ENCODE assay signal across 8 cellular contexts in the genomic region with DNA sequence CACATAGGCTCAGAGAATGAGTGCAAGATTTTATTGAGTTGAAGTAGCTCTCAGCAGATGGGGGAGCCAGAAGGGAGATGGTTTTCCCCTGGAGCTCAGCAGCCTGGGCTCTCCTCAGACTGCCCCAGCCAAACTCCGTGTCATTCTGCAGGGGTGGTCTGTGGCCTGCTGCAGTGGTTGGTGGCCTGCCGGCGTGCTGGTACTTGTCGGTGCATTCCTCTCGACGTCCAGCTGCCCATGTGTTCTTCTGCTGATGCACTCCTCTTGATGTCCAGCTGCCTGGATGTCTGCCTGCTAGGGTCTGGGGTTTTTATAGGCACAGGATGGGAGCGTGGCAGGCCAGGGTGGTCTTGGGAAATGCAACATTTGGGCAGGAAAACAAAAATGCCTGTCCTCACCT. TPM values are rescaled to one million over a fixed set of nuclear protein-coding genes. Genes with fewer than 3 reads are reported as not detected.
"Had no signal": no experiment of that assay in that cellular context is flagged by ENCODE, and none has a peak within 500 bp of the region (broad histone marks: within the 10 kb centered on the region; RNA-seq: fewer than 3 reads in every experiment).

No MANE protein-coding gene starts in this region.

- DNase-seq: H7, HFFc6, KBM-7 had no signal

- H3K4me3 ChIP-seq: GM23338, HAP-1 had no signal

- H3K9me3 ChIP-seq: HAP-1 had no signal

- H3K36me3 ChIP-seq: HAP-1 had no signal

- H3K4me2 ChIP-seq: GM23338 had no signal

- ATAC-seq: GM23338, HCT116 had no signal

- FAIRE-seq: HTR-8/SVneo had no signal

- H2AFZ ChIP-seq: GM23338 had no signal

RNA-seq across cellular contexts. Expression of gene TMEM17, which starts 25.6 kb away (rescaled TPM):
- polyA plus RNA-seq: IgD-negative memory B cell had no signal
